Comparison of ENCODE assay signal across 23 cellular contexts in the genomic region with DNA sequence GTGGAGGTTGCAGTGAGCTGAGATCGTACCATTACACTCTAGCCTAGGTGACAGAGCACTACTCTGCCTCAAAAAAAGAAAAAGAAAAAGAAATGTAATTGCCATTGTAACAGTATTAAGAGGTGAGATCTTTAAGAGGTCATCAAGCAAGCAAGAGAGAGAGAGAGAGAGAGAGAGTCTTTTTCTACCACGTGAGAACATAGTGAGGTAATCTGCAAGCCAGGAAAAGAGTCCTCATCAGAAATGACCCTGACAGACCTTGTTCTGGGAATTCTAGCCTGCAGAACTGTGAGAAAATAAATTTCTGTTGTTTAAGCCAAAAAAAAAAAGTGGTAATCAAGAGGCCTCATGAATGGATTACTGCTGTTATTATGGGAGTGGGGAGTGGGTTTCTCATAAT. TPM values are rescaled to one million over a fixed set of nuclear protein-coding genes. Genes with fewer than 3 reads are reported as not detected.
DNase-seq lines count a peak whose midpoint lies in the region; ATAC-seq, FAIRE-seq and TF ChIP-seq lines count a peak whose summit lies in the region.
"Had no signal": no experiment of that assay in that cellular context is flagged by ENCODE, and none has a peak within 500 bp of the region (broad histone marks: within the 10 kb centered on the region; RNA-seq: fewer than 3 reads in every experiment).

No MANE protein-coding gene starts in this region.

- H4K20me1 ChIP-seq in endothelial cell of umbilical vein (replicated peaks; ENCODE audit: control insufficient read depth, extremely low read depth, insufficient read depth, low read length) (no peaks in the 10 kb centered on the region), osteoblast (ENCODE audit: insufficient read depth, low read length) (no peaks in the 10 kb centered on the region)

- H3K4me1 Mint-ChIP-seq in endodermal cell: no peaks in the 10 kb centered on the region
- H3K4me1 Mint-ChIP-seq: B cell had no signal

- BruUV-seq in endothelial cell of umbilical vein (replicated peaks; lab: Mats Ljungman, UMichigan): no TSS peak

- TF ChIP-seq CTCF in endothelial cell of umbilical vein (IDR thresholded peaks at IDR 0.05; ENCODE audit: extremely low read depth in 1 of 2, insufficient read depth in 1 of 2, low read depth in 1 of 2, low read length in 2 of 2) (no peak), osteoblast (IDR thresholded peaks at IDR 0.05; ENCODE audit: extremely low read depth, low read depth, low read length) (no peak), endodermal cell (conservative IDR thresholded peaks at IDR 0.05) (no peak)

- H3K4me3 ChIP-seq in endothelial cell of umbilical vein (replicated peaks in 1 of 3; ENCODE audit: insufficient read depth in 1 of 3, low read depth in 1 of 3, low read length in 3 of 3) (no peak overlapping the region), osteoblast (ENCODE audit: insufficient read depth, low read length) (no peak overlapping the region), endodermal cell (ENCODE audit: low read length) (no peak overlapping the region)
- H3K4me3 ChIP-seq: A549; BLaER1 treated with 17β-estradiol and CSF1 and Interleukin-3, amounts not matched to agents 10 nM and 100 nM; GM12878 had no signal

- no peaks in the 10 kb centered on the region for H3K27me3 Mint-ChIP-seq in endodermal cell (ENCODE audit: insufficient read depth)
- H3K27me3 Mint-ChIP-seq: B cell; CD4-positive, alpha-beta T cell had no signal

- H3K9me3 Mint-ChIP-seq in endodermal cell: peaks cover 52% of the 10 kb centered on the region
- H3K9me3 Mint-ChIP-seq: CD4-positive, alpha-beta T cell; CD8-positive, alpha-beta T cell had no signal

- 80 to 100% methylated on average over 1 of the region's 2 CpGs for WGBS in endodermal cell (ENCODE audit: insufficient coverage in 1 of 2, insufficient read length in 1 of 2), 2 experiments

- H3K4me3 Mint-ChIP-seq in endodermal cell: no peak overlapping the region
- H3K4me3 Mint-ChIP-seq: B cell; CD4-positive, alpha-beta T cell; CD8-positive, alpha-beta T cell had no signal

- no peak overlapping the region for H3K9ac ChIP-seq in endothelial cell of umbilical vein (replicated peaks; ENCODE audit: extremely low read depth, insufficient read depth, low read length)
- H3K9ac ChIP-seq in endodermal cell (ENCODE audit: extremely low read depth, low read length, poor library complexity, severe bottlenecking): no peak overlapping the region
- H3K9ac ChIP-seq: BLaER1 treated with 17β-estradiol and CSF1 and Interleukin-3, amounts not matched to agents 10 nM and 100 nM had no signal

- TF ChIP-seq POLR2A in endothelial cell of umbilical vein (IDR thresholded peaks at IDR 0.05; ENCODE audit: low read depth, low read length) (no peak), erythroblast (IDR thresholded peaks at IDR 0.05; ENCODE audit: low read length) (no peak)

- H3K27ac ChIP-seq in endothelial cell of umbilical vein (ENCODE audit: insufficient read depth, low read depth, low read length) (no peak overlapping the region), osteoblast (ENCODE audit: low read depth, low read length) (no peak overlapping the region), endodermal cell (ENCODE audit: low read depth, low read length) (no peak overlapping the region)
- H3K27ac ChIP-seq: 22Rv1; A549; BLaER1 treated with 17β-estradiol and CSF1 and Interleukin-3, amounts not matched to agents 10 nM and 100 nM; C4-2B had no signal

- H3K9me1 ChIP-seq in endothelial cell of umbilical vein (replicated peaks; ENCODE audit: control insufficient read depth, extremely low read depth, insufficient read depth, low read length): no peaks in the 10 kb centered on the region

- dilution Hi-C loops in endothelial cell of umbilical vein (cut with MboI; ENCODE audit: extremely low pct_ligation_motif_present, low sequenced_read_pairs): no loop called here

- DNase-seq in left ventricle myocardium superior: no peak
- no peak for DNase-seq in Right ventricle myocardium superior
- DNase-seq in endothelial cell of umbilical vein (ENCODE audit: low read depth, low spot score): peak; percentile 4
- DNase-seq in osteoblast (ENCODE audit: insufficient read length, low spot score, missing footprints): peak; percentile 62
- DNase-seq in erythroblast (lab: John Stamatoyannopoulos, UW): no peak
- DNase-seq in endodermal cell: no peak
- DNase-seq: AML-193; Caco-2; Calu3; CD4-positive, alpha-beta T cell; CD8-positive, alpha-beta T cell; DMS79 treated with DMSO at 0.1 percent for 48 hours had no signal

- CTCF ChIA-PET in endothelial cell of umbilical vein (lab: Charles Lee): no interaction called here

- ATAC-seq in left ventricle myocardium superior: peak; percentile 26
- no peak for ATAC-seq in Right ventricle myocardium superior (ENCODE audit: poor library complexity)
- ATAC-seq: A549; CD8-positive, alpha-beta T cell; GM12878 had no signal

- POLR2A ChIA-PET in endothelial cell of umbilical vein (lab: Charles Lee): no interaction called here

- intact Hi-C loops in left ventricle myocardium superior (cut with micrococcal nuclease): no loop called here
- intact Hi-C loops in Right ventricle myocardium superior (cut with DNase I): no loop called here
- intact Hi-C loops in endothelial cell of umbilical vein (cut with micrococcal nuclease): no loop called here

- H3K27me3 ChIP-seq in endothelial cell of umbilical vein (ENCODE audit: control insufficient read depth in 2 of 2, insufficient read depth in 2 of 2, low read length in 2 of 2) (no peaks in the 10 kb centered on the region), osteoblast (ENCODE audit: insufficient read depth, low read length) (no peaks in the 10 kb centered on the region), endodermal cell (ENCODE audit: control insufficient read depth, insufficient read depth, low read length, poor library complexity, severe bottlenecking) (no peaks in the 10 kb centered on the region)

- no peaks in the 10 kb centered on the region for H3K79me2 ChIP-seq in endothelial cell of umbilical vein (ENCODE audit: control insufficient read depth, insufficient read depth, low read length)
- no peaks in the 10 kb centered on the region for H3K79me2 ChIP-seq in osteoblast (ENCODE audit: insufficient read depth, low read length)

- no peak overlapping the region for H3K27ac Mint-ChIP-seq in endodermal cell
- H3K27ac Mint-ChIP-seq: B cell; CD4-positive, alpha-beta T cell; CD8-positive, alpha-beta T cell had no signal

- H3K36me3 Mint-ChIP-seq in endodermal cell (ENCODE audit: low read depth): peaks cover 13% of the 10 kb centered on the region

- H3K9me3 ChIP-seq in endothelial cell of umbilical vein (replicated peaks; ENCODE audit: control insufficient read depth, insufficient read depth, low read length): no peaks in the 10 kb centered on the region
- H3K9me3 ChIP-seq in osteoblast (ENCODE audit: low read depth, low read length): no peaks in the 10 kb centered on the region
- no peaks in the 10 kb centered on the region for H3K9me3 ChIP-seq in endodermal cell (ENCODE audit: control insufficient read depth, low read length)
- H3K9me3 ChIP-seq: A549; BLaER1 treated with 17β-estradiol and CSF1 and Interleukin-3, amounts not matched to agents 10 nM and 100 nM; Caco-2 had no signal

- H3K36me3 ChIP-seq in endothelial cell of umbilical vein (ENCODE audit: control insufficient read depth in 2 of 2, extremely low read depth in 1 of 2, insufficient read depth in 2 of 2, low read length in 2 of 2) (peaks cover 2 to 3% of the 10 kb centered on the region in 2 experiments), osteoblast (ENCODE audit: insufficient read depth, low read length) (peaks cover 9% of the 10 kb centered on the region), endodermal cell (ENCODE audit: control insufficient read depth, insufficient read depth, low read length) (peaks cover 3% of the 10 kb centered on the region)

- H2AFZ ChIP-seq in endothelial cell of umbilical vein (ENCODE audit: low read depth, low read length) (no peak overlapping the region), osteoblast (ENCODE audit: low read length) (no peak overlapping the region)

- H3K4me1 ChIP-seq in endothelial cell of umbilical vein (ENCODE audit: control insufficient read depth, extremely low read depth, insufficient read depth, low read length): no peaks in the 10 kb centered on the region
- no peaks in the 10 kb centered on the region for H3K4me1 ChIP-seq in osteoblast (ENCODE audit: insufficient read depth, low read length)
- H3K4me1 ChIP-seq in endodermal cell (ENCODE audit: control insufficient read depth, insufficient read depth, low read length): no peaks in the 10 kb centered on the region
- H3K4me1 ChIP-seq: BLaER1 treated with 17β-estradiol and CSF1 and Interleukin-3, amounts not matched to agents 10 nM and 100 nM; Caco-2 had no signal

- H3K4me2 ChIP-seq in endothelial cell of umbilical vein (ENCODE audit: insufficient read depth, low read length): no peak overlapping the region
- no peak overlapping the region for H3K4me2 ChIP-seq in osteoblast (ENCODE audit: insufficient read depth, low read length)
- H3K4me2 ChIP-seq: A549; BLaER1 treated with 17β-estradiol and CSF1 and Interleukin-3, amounts not matched to agents 10 nM and 100 nM had no signal

- no peak for FAIRE-seq in endothelial cell of umbilical vein (lab: Jason Lieb, UNC)
- FAIRE-seq: A549, D721Med, G401.6, GM12878, GM12892, GM18507 had no signal

RNA-seq across cellular contexts. Expression of gene GPKOW, which starts 14.9 kb away (rescaled TPM):
- total RNA-seq in left ventricle myocardium superior (18.9 TPM), Right ventricle myocardium superior (17.8 TPM), endothelial cell of umbilical vein (21.3 and 22.6 TPM in 2 replicates), osteoblast (12.4 and 14.1 TPM in 2 replicates), endodermal cell (10 to 100 TPM; 17.9 to 23.7 TPM)
- polyA plus RNA-seq in endothelial cell of umbilical vein: 17.5 and 22.1 TPM in 2 replicates
- 29.7 and 30.0 TPM in 2 replicates for polyA plus RNA-seq in endothelial cell of umbilical vein (2011; cell fraction: cytosol; rRNA removed)
- polyA plus RNA-seq in endothelial cell of umbilical vein (2011; cell fraction: nucleus; rRNA removed): 18.9 and 21.7 TPM in 2 replicates
- polyA plus RNA-seq in endothelial cell of umbilical vein (2012): 20.9 and 23.1 TPM in 2 replicates
- 13.1 and 14.9 TPM in 2 replicates for polyA minus RNA-seq in endothelial cell of umbilical vein
- polyA minus RNA-seq in endothelial cell of umbilical vein (2011; cell fraction: cytosol; rRNA and poly(A)+ RNA removed): 19.3 TPM
- 4.9 and 6.3 TPM in 2 replicates for polyA minus RNA-seq in endothelial cell of umbilical vein (2011; cell fraction: nucleus; rRNA and poly(A)+ RNA removed)
- 25.1 TPM for polyA plus RNA-seq in endodermal cell (2013, experiment 1 of 2)
- 23.2 TPM for polyA plus RNA-seq in endodermal cell (2013, experiment 2 of 2)

RNA-seq across cellular contexts. Expression of gene WDR45, which starts 29.0 kb away (rescaled TPM):
- total RNA-seq in left ventricle myocardium superior: 65.4 TPM
- total RNA-seq in Right ventricle myocardium superior: 79.0 TPM
- total RNA-seq in endothelial cell of umbilical vein: 29.9 and 32.2 TPM in 2 replicates
- 70.4 and 73.1 TPM in 2 replicates for polyA plus RNA-seq in endothelial cell of umbilical vein
- 42.1 and 46.4 TPM in 2 replicates for polyA plus RNA-seq in endothelial cell of umbilical vein (2011; cell fraction: cytosol; rRNA removed)
- 202 and 215 TPM in 2 replicates for polyA plus RNA-seq in endothelial cell of umbilical vein (2011; cell fraction: nucleus; rRNA removed)
- 33.1 and 34.4 TPM in 2 replicates for polyA plus RNA-seq in endothelial cell of umbilical vein (2012)
- 60.5 TPM in 2 replicates for polyA minus RNA-seq in endothelial cell of umbilical vein
- 95.3 TPM for polyA minus RNA-seq in endothelial cell of umbilical vein (2011; cell fraction: cytosol; rRNA and poly(A)+ RNA removed)
- 38.6 and 38.8 TPM in 2 replicates for polyA minus RNA-seq in endothelial cell of umbilical vein (2011; cell fraction: nucleus; rRNA and poly(A)+ RNA removed)
- 86.5 and 97.5 TPM in 2 replicates for total RNA-seq in osteoblast
- total RNA-seq in endodermal cell: 10 to 100 TPM; 29.8 to 42.5 TPM
- 32.4 TPM for polyA plus RNA-seq in endodermal cell (2013, experiment 1 of 2)
- polyA plus RNA-seq in endodermal cell (2013, experiment 2 of 2): 28.0 TPM

RNA-seq across cellular contexts. Expression of gene PRAF2, which starts 34.8 kb away (rescaled TPM):
- total RNA-seq in left ventricle myocardium superior (6.3 TPM), Right ventricle myocardium superior (6.9 TPM), endothelial cell of umbilical vein (41.6 and 45.4 TPM in 2 replicates), osteoblast (12.3 and 15.6 TPM in 2 replicates), endodermal cell (10 to 100 TPM in 1 of 2 donors, 1 to 10 TPM in 1; 8.2 to 15.7 TPM)
- polyA plus RNA-seq in endothelial cell of umbilical vein: 36.2 and 40.1 TPM in 2 replicates
- polyA plus RNA-seq in endothelial cell of umbilical vein (2011; cell fraction: cytosol; rRNA removed): 33.0 and 45.2 TPM in 2 replicates
- polyA plus RNA-seq in endothelial cell of umbilical vein (2011; cell fraction: nucleus; rRNA removed): 11.1 and 12.6 TPM in 2 replicates
- polyA plus RNA-seq in endothelial cell of umbilical vein (2012): 44.1 and 67.8 TPM in 2 replicates
- polyA minus RNA-seq in endothelial cell of umbilical vein: 14.5 and 18.1 TPM in 2 replicates
- polyA minus RNA-seq in endothelial cell of umbilical vein (2011; cell fraction: cytosol; rRNA and poly(A)+ RNA removed): 7.5 TPM
- 3.0 and 10.2 TPM in 2 replicates for polyA minus RNA-seq in endothelial cell of umbilical vein (2011; cell fraction: nucleus; rRNA and poly(A)+ RNA removed)
- 35.7 TPM for polyA plus RNA-seq in endodermal cell (2013, experiment 1 of 2)
- polyA plus RNA-seq in endodermal cell (2013, experiment 2 of 2): 34.4 TPM

RNA-seq across cellular contexts. Expression of gene CCDC120, which starts 49.8 kb away (rescaled TPM):
- total RNA-seq in left ventricle myocardium superior (1.7 TPM), Right ventricle myocardium superior (1.2 TPM), endothelial cell of umbilical vein (5.7 and 6.4 TPM in 2 replicates), osteoblast (1.1 and 1.2 TPM in 2 replicates), endodermal cell (10 to 100 TPM; 13.4 to 13.5 TPM)
- polyA plus RNA-seq in endothelial cell of umbilical vein: 2.8 and 3.1 TPM in 2 replicates
- polyA plus RNA-seq in endothelial cell of umbilical vein (2011; cell fraction: cytosol; rRNA removed): 1.9 and 2.8 TPM in 2 replicates
- polyA plus RNA-seq in endothelial cell of umbilical vein (2011; cell fraction: nucleus; rRNA removed): 7.8 and 11.9 TPM in 2 replicates
- polyA plus RNA-seq in endothelial cell of umbilical vein (2012): 2.7 and 3.5 TPM in 2 replicates
- 1.8 and 3.5 TPM in 2 replicates for polyA minus RNA-seq in endothelial cell of umbilical vein
- 4.6 TPM for polyA minus RNA-seq in endothelial cell of umbilical vein (2011; cell fraction: cytosol; rRNA and poly(A)+ RNA removed)
- 2.3 and 3.1 TPM in 2 replicates for polyA minus RNA-seq in endothelial cell of umbilical vein (2011; cell fraction: nucleus; rRNA and poly(A)+ RNA removed)
- polyA plus RNA-seq in endodermal cell (2013, experiment 1 of 2): 9.6 TPM
- 7.7 TPM for polyA plus RNA-seq in endodermal cell (2013, experiment 2 of 2)
- total RNA-seq: A172 had no signal

RNA-seq across cellular contexts. Expression of gene MAGIX, which starts 53.9 kb away (rescaled TPM):
- total RNA-seq in left ventricle myocardium superior: 3.8 TPM
- total RNA-seq in Right ventricle myocardium superior: 5.3 TPM
- total RNA-seq in endothelial cell of umbilical vein: 0.48 and 0.77 TPM in 2 replicates
- 0.88 and 0.94 TPM in 2 replicates for polyA plus RNA-seq in endothelial cell of umbilical vein
- polyA plus RNA-seq in endothelial cell of umbilical vein (2011; cell fraction: cytosol; rRNA removed): 0.30 and 0.45 TPM in 2 replicates
- polyA plus RNA-seq in endothelial cell of umbilical vein (2011; cell fraction: nucleus; rRNA removed): 0.74 and 1.1 TPM in 2 replicates
- polyA plus RNA-seq in endothelial cell of umbilical vein (2012): 0.27 and 0.42 TPM in 2 replicates
- 0.23 and 0.49 TPM in 2 replicates for polyA minus RNA-seq in endothelial cell of umbilical vein
- 2.0 TPM for polyA minus RNA-seq in endothelial cell of umbilical vein (2011; cell fraction: cytosol; rRNA and poly(A)+ RNA removed)
- 0.14 and 1.3 TPM in 2 replicates for polyA minus RNA-seq in endothelial cell of umbilical vein (2011; cell fraction: nucleus; rRNA and poly(A)+ RNA removed)
- total RNA-seq in osteoblast: 1.2 and 1.8 TPM in 2 replicates
- 1 to 10 TPM; 1.2 to 1.3 TPM for total RNA-seq in endodermal cell
- 0.46 TPM for polyA plus RNA-seq in endodermal cell (2013, experiment 1 of 2)
- polyA plus RNA-seq in endodermal cell (2013, experiment 2 of 2): 0.70 TPM

Comparison
In these comparisons a context has a peak if more than half of its experiments do, and no peak if none do; other contexts are left out.
1. DNase-seq: peak in endothelial cell of umbilical vein (single experiment) and osteoblast (single experiment); none in left ventricle myocardium superior (single experiment), Right ventricle myocardium superior (single experiment), erythroblast (0 of 2) and endodermal cell (single experiment).